Comparison of ENCODE assay signal across 1 cellular context in the genomic region with DNA sequence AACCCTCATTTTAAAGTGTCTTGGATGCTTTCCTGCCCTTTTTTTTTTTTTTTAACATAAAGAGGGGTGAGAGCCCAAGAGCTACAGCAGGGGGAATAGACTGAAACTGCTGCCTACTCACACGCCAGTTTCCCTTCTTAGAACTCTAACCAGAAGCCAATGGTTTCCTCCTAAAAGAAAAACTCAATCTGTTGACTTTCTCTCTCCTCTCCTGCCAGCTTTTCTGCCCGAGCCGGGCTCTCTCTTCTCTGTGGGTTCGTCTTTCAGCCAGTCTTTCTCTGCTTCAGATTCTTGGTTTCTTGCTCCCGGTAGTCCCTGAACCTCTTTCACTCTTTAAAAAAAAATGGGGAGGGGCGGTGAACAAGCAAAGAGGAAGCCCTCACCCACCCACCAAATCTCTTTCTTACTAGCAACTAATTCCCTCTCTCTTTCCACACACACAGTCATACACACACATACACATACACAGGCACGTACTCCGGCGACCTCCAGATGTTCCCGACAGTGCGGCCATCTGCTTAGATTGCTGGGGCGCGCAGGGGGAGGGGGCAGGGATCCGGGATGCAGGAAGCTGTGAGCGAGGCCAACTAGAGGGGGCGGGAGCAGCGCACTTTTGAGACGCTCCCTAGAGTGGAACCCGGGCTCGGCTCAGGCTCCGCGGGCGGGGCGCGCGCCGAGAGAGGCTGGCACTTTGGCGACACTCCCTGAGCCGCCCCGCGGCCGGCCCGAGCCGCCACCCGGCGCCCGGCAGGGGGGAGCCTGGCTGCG.
TF ChIP-seq lines count a peak whose summit lies in the region.

No MANE protein-coding gene starts in this region.

TF ChIP-seq in IMR-90, 13 proteins besides CTCF, POLR2A, EP300 and RAD21 (continued from another document):
- no peak for TF ChIP-seq RFX5 (IDR thresholded peaks at IDR 0.05; ENCODE audit: low read depth, low read length)
- no peak for TF ChIP-seq MXI1 (IDR thresholded peaks at IDR 0.05; ENCODE audit: borderline replicate concordance, low read depth, low read length)
- TF ChIP-seq CHD1 (IDR thresholded peaks at IDR 0.05; ENCODE audit: low read depth, low read length), result peak; percentile 13; the same call in 1 of the 2 replicates
- TF ChIP-seq, protein P1, sequence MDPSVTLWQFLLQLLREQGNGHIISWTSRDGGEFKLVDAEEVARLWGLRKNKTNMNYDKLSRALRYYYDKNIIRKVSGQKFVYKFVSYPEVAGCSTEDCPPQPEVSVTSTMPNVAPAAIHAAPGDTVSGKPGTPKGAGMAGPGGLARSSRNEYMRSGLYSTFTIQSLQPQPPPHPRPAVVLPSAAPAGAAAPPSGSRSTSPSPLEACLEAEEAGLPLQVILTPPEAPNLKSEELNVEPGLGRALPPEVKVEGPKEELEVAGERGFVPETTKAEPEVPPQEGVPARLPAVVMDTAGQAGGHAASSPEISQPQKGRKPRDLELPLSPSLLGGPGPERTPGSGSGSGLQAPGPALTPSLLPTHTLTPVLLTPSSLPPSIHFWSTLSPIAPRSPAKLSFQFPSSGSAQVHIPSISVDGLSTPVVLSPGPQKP (IDR thresholded peaks at IDR 0.05; ENCODE audit: borderline replicate concordance, low read depth, low read length), result no peak
